8 cellular contexts compared by ENCODE assay signal in the genomic region with DNA sequence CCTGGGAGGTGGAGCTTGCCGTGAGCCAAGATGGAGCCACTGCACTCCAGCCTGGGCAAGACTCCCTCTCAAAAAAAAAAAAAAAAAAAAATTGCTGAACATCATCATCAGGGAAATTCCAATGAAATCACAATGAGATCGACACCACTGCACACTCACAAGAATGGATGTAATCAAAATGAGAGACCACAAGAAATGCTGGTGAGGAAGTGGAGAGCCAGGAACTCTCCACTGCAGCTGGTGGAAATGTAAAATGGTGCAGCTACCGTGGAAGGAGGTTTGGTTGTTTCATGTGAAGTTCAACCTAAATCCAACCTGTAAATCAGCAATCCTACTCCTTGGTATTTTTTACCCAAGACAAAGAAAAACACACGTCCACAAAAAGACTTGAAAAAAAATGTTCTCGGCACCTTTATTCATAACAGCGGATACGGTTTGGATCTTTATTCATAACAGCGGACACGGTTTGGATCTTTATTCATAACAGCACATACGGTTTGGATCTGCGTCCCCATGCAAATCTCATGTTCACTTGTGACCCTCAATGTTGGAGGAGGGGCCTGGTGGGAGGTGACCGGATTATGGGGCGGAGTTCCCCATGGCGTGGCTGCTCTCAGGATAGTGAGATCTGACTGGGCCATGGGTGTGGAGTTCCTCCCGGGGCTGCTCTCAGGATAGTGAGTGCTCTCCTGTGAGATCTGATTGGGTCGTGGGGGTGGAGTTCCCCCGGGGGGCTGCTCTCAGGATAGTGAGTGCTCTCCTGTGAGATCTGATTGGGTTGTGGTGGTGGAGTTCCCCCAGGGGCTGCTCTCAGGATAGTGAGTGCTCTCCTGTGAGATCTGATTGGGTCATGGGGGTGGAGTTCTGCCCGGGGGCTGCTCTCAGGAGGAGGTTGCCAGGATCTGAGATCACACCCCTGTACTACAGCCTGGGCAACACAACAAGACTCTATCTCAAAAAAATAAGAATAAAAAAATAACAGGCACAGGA. TPM values are rescaled to one million over a fixed set of nuclear protein-coding genes. Genes with fewer than 3 reads are reported as not detected.
DNase-seq lines count a peak whose midpoint lies in the region; ATAC-seq, FAIRE-seq and TF ChIP-seq lines count a peak whose summit lies in the region.

No MANE protein-coding gene starts in this region.

- intact Hi-C loops in activated T-helper 1 cell treated with anti-CD3 and anti-CD28 coated beads, Interleukin-12 subunit alpha, Interleukin-12 subunit beta, Interleukin-2, Interleukin-4 antibody, amounts not matched to agents 30 ng/mL and 10 ng/mL and 1 ng/mL, durations not matched to agents 14 hours and 24 hours and 36 hours (cut with micrococcal nuclease), result loop anchor here (1.0 kb wide), 2 partner anchors 8 to 45 kb away; a partner anchor contains a TSS

- TF ChIP-seq POLR2A in GM12891 (IDR thresholded peaks at IDR 0.05; ENCODE audit: low read depth, low read length), result no peak

- H3K4me3 Mint-ChIP-seq in activated T-helper 1 cell treated with anti-CD3 and anti-CD28 coated beads, Interleukin-12 subunit alpha, Interleukin-12 subunit beta, Interleukin-2, Interleukin-4 antibody, amounts not matched to agents 30 ng/mL and 10 ng/mL and 1 ng/mL, durations not matched to agents 14 hours and 24 hours and 36 hours, result peak overlapping the region; percentile 53
- H3K4me3 Mint-ChIP-seq in mesothelial cell of epicardium, result no peak overlapping the region

- H3K4me1 Mint-ChIP-seq in activated T-helper 1 cell treated with anti-CD3 and anti-CD28 coated beads, Interleukin-12 subunit alpha, Interleukin-12 subunit beta, Interleukin-2, Interleukin-4 antibody, amounts not matched to agents 30 ng/mL and 10 ng/mL and 1 ng/mL, durations not matched to agents 14 hours and 24 hours and 36 hours (ENCODE audit: low read depth), result peaks cover 50% of the 10 kb centered on the region
- H3K4me1 Mint-ChIP-seq in mesothelial cell of epicardium, result peaks cover 8% of the 10 kb centered on the region

- no peak for FAIRE-seq in GM12891 (lab: Jason Lieb, UNC)

- no peaks in the 10 kb centered on the region for H3K9me3 Mint-ChIP-seq in activated T-helper 1 cell treated with anti-CD3 and anti-CD28 coated beads, Interleukin-12 subunit alpha, Interleukin-12 subunit beta, Interleukin-2, Interleukin-4 antibody, amounts not matched to agents 30 ng/mL and 10 ng/mL and 1 ng/mL, durations not matched to agents 14 hours and 24 hours and 36 hours
- H3K9me3 Mint-ChIP-seq in mesothelial cell of epicardium, result no peaks in the 10 kb centered on the region

- ATAC-seq in HG02885 (IDR thresholded peaks at IDR 0.05; ENCODE audit: poor library complexity, unreplicated experiment) (peak; percentile 72), GM21367 (IDR thresholded peaks at IDR 0.05; ENCODE audit: unreplicated experiment) (no peak)

- peak overlapping the region; percentile 77 for H3K27ac Mint-ChIP-seq in activated T-helper 1 cell treated with anti-CD3 and anti-CD28 coated beads, Interleukin-12 subunit alpha, Interleukin-12 subunit beta, Interleukin-2, Interleukin-4 antibody, amounts not matched to agents 30 ng/mL and 10 ng/mL and 1 ng/mL, durations not matched to agents 14 hours and 24 hours and 36 hours
- peak overlapping the region; percentile 36 for H3K27ac Mint-ChIP-seq in mesothelial cell of epicardium

- DNase-seq in GM12891 (ENCODE audit: insufficient read length, low spot score) (no peak), mesothelial cell of epicardium (ENCODE audit: low spot score in 2 of 2, unreplicated experiment in 2 of 2) (peak in 1 of 2 experiments; percentile 22), SIG-M5 treated with dmso at 0.1 percent for 504 hours (lab: John Stamatoyannopoulos, UW; ENCODE audit: unreplicated experiment) (no peak), amniotic stem cell (lab: John Stamatoyannopoulos, UW) (no peak), NCI-H2029 (lab: John Stamatoyannopoulos, UW) (no peak)
- DNase-seq in activated T-helper 1 cell treated with anti-CD3 and anti-CD28 coated beads, Interleukin-12 subunit alpha, Interleukin-12 subunit beta, Interleukin-2, Interleukin-4 antibody, amounts not matched to agents 30 ng/mL and 10 ng/mL and 1 ng/mL, durations not matched to agents 14 hours and 24 hours and 36 hours (ENCODE audit: low spot score), result no peak

- no peaks in the 10 kb centered on the region for H3K27me3 Mint-ChIP-seq in activated T-helper 1 cell treated with anti-CD3 and anti-CD28 coated beads, Interleukin-12 subunit alpha, Interleukin-12 subunit beta, Interleukin-2, Interleukin-4 antibody, amounts not matched to agents 30 ng/mL and 10 ng/mL and 1 ng/mL, durations not matched to agents 14 hours and 24 hours and 36 hours (ENCODE audit: insufficient read depth)
- H3K27me3 Mint-ChIP-seq in mesothelial cell of epicardium (ENCODE audit: low read depth), result no peaks in the 10 kb centered on the region

- H3K36me3 Mint-ChIP-seq in activated T-helper 1 cell treated with anti-CD3 and anti-CD28 coated beads, Interleukin-12 subunit alpha, Interleukin-12 subunit beta, Interleukin-2, Interleukin-4 antibody, amounts not matched to agents 30 ng/mL and 10 ng/mL and 1 ng/mL, durations not matched to agents 14 hours and 24 hours and 36 hours (ENCODE audit: low read depth), result peaks cover 23% of the 10 kb centered on the region
- H3K36me3 Mint-ChIP-seq in mesothelial cell of epicardium, result peaks cover 8% of the 10 kb centered on the region

- TF ChIP-seq CTCF in mesothelial cell of epicardium (IDR thresholded peaks at IDR 0.05; ENCODE audit: unreplicated experiment), result no peak

TF ChIP-seq in GM12891, 5 proteins besides CTCF, POLR2A, EP300 and RAD21:
- TF ChIP-seq TAF1 (IDR thresholded peaks at IDR 0.05; ENCODE audit: low read depth, low read length) (no peak), PAX5 (IDR thresholded peaks at IDR 0.05; ENCODE audit: insufficient read depth, low read length, severe bottlenecking) (no peak), POLR2AphosphoS5 (IDR thresholded peaks at IDR 0.05; ENCODE audit: low read depth, low read length) (no peak), SPI1 (IDR thresholded peaks at IDR 0.05; ENCODE audit: low read depth, low read length) (peak; percentile 85), POU2F2 (IDR thresholded peaks at IDR 0.05; ENCODE audit: low read depth, low read length) (no peak)

RNA-seq across cellular contexts. Expression of a gene that starts 7.7 kb away (rescaled TPM):
- 49.8 TPM for polyA plus RNA-seq in GM12891 (2012; ENCODE audit: low read depth, missing spikeins)
- total RNA-seq in activated T-helper 1 cell treated with anti-CD3 and anti-CD28 coated beads, Interleukin-12 subunit alpha, Interleukin-12 subunit beta, Interleukin-2, Interleukin-4 antibody, amounts not matched to agents 30 ng/mL and 10 ng/mL and 1 ng/mL, durations not matched to agents 14 hours and 24 hours and 36 hours, result 146 and 149 TPM in 2 replicates
- total RNA-seq in mesothelial cell of epicardium, result 113 to 114 TPM (median 114 TPM) in 3 replicates

RNA-seq across cellular contexts. Expression of a gene that starts 7.9 kb away (rescaled TPM):
- polyA plus RNA-seq in GM12891 (2012; ENCODE audit: low read depth, missing spikeins), result 20.5 TPM
- total RNA-seq in activated T-helper 1 cell treated with anti-CD3 and anti-CD28 coated beads, Interleukin-12 subunit alpha, Interleukin-12 subunit beta, Interleukin-2, Interleukin-4 antibody, amounts not matched to agents 30 ng/mL and 10 ng/mL and 1 ng/mL, durations not matched to agents 14 hours and 24 hours and 36 hours, result 15.4 and 16.2 TPM in 2 replicates
- total RNA-seq in mesothelial cell of epicardium, result 25.5 to 32.5 TPM (median 28.0 TPM) in 3 replicates

RNA-seq across cellular contexts. Expression of a gene that starts 49.0 kb away (rescaled TPM):
- 1.9 TPM for polyA plus RNA-seq in GM12891 (2012; ENCODE audit: low read depth, missing spikeins)
- 17.8 and 18.0 TPM in 2 replicates for total RNA-seq in activated T-helper 1 cell treated with anti-CD3 and anti-CD28 coated beads, Interleukin-12 subunit alpha, Interleukin-12 subunit beta, Interleukin-2, Interleukin-4 antibody, amounts not matched to agents 30 ng/mL and 10 ng/mL and 1 ng/mL, durations not matched to agents 14 hours and 24 hours and 36 hours
- total RNA-seq in mesothelial cell of epicardium, result 15.2 to 16.2 TPM (median 15.6 TPM) in 3 replicates
